In the genomic region with DNA sequence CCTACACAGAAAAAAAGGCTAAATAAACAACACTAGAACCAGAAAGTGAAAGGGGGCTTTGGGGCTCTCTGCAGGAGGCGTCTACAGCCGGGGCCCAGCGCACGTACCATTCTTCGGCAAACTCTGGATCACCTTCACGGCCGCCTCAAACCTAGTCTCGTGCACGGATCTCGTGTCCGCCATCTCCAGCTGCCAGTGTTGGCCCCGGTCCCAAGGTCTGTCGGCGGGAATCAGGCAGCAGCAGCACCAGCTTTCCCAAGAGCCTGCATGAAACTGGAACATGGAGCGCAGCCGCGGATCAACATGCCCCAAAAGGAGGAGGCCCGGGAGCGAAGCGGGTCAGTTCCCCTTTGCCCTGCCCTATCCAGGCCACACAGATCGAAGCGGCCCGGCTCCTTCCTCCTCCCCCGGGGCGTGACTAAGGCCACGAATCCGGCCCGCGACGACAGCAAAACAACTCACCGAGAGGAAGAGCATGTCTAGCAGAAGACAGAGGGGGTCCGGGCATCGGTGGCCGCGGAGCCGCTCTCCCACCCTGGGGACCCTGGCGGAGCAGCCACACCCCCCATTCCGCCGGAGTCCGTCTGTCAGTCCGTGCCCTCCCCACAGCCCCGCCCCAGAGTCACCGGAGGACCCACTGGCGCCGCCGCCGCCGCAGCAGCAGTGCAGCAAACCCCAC, we compare ENCODE assay signal across 2 cellular contexts.
A peak's percentile ranks its signal among the peaks of the same experiment; 100 is the strongest.
TF ChIP-seq lines count a peak whose summit lies in the region.

A gene with protein sequence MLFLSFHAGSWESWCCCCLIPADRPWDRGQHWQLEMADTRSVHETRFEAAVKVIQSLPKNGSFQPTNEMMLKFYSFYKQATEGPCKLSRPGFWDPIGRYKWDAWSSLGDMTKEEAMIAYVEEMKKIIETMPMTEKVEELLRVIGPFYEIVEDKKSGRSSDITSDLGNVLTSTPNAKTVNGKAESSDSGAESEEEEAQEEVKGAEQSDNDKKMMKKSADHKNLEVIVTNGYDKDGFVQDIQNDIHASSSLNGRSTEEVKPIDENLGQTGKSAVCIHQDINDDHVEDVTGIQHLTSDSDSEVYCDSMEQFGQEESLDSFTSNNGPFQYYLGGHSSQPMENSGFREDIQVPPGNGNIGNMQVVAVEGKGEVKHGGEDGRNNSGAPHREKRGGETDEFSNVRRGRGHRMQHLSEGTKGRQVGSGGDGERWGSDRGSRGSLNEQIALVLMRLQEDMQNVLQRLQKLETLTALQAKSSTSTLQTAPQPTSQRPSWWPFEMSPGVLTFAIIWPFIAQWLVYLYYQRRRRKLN (minus strand): TSS at position 586 of the 679 bp plus-strand sequence. CDS start 109 bp downstream, at position 477.

TF ChIP-seq in A549, 52 proteins besides CTCF, POLR2A, EP300 and RAD21 (continued from another document):
- TF ChIP-seq MAX (IDR thresholded peaks at IDR 0.05) (peak; percentile 64), NFE2L2 (conservative IDR thresholded peaks at IDR 0.05; ENCODE audit: low read length) (no peak), FOSB (CRISPR knock-in tag; IDR thresholded peaks at IDR 0.05) (no peak), ESRRA (IDR thresholded peaks at IDR 0.05; ENCODE audit: borderline replicate concordance, low read length) (no peak), RNF2 (IDR thresholded peaks at IDR 0.05; ENCODE audit: borderline replicate concordance, low read depth) (no peak), EHF (CRISPR knock-in tag; IDR thresholded peaks at IDR 0.05) (no peak)

TF ChIP-seq in WTC11, 78 proteins besides CTCF, POLR2A, EP300 and RAD21 (continued from another document and continues in another):
- TF ChIP-seq, protein P1, sequence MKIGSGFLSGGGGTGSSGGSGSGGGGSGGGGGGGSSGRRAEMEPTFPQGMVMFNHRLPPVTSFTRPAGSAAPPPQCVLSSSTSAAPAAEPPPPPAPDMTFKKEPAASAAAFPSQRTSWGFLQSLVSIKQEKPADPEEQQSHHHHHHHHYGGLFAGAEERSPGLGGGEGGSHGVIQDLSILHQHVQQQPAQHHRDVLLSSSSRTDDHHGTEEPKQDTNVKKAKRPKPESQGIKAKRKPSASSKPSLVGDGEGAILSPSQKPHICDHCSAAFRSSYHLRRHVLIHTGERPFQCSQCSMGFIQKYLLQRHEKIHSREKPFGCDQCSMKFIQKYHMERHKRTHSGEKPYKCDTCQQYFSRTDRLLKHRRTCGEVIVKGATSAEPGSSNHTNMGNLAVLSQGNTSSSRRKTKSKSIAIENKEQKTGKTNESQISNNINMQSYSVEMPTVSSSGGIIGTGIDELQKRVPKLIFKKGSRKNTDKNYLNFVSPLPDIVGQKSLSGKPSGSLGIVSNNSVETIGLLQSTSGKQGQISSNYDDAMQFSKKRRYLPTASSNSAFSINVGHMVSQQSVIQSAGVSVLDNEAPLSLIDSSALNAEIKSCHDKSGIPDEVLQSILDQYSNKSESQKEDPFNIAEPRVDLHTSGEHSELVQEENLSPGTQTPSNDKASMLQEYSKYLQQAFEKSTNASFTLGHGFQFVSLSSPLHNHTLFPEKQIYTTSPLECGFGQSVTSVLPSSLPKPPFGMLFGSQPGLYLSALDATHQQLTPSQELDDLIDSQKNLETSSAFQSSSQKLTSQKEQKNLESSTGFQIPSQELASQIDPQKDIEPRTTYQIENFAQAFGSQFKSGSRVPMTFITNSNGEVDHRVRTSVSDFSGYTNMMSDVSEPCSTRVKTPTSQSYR (CRISPR knock-in tag; IDR thresholded peaks at IDR 0.05): no peak
- TF ChIP-seq, protein P2, sequence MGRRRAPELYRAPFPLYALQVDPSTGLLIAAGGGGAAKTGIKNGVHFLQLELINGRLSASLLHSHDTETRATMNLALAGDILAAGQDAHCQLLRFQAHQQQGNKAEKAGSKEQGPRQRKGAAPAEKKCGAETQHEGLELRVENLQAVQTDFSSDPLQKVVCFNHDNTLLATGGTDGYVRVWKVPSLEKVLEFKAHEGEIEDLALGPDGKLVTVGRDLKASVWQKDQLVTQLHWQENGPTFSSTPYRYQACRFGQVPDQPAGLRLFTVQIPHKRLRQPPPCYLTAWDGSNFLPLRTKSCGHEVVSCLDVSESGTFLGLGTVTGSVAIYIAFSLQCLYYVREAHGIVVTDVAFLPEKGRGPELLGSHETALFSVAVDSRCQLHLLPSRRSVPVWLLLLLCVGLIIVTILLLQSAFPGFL (CRISPR knock-in tag; IDR thresholded peaks at IDR 0.05; ENCODE audit: borderline replicate concordance): no peak
- TF ChIP-seq, protein P3, sequence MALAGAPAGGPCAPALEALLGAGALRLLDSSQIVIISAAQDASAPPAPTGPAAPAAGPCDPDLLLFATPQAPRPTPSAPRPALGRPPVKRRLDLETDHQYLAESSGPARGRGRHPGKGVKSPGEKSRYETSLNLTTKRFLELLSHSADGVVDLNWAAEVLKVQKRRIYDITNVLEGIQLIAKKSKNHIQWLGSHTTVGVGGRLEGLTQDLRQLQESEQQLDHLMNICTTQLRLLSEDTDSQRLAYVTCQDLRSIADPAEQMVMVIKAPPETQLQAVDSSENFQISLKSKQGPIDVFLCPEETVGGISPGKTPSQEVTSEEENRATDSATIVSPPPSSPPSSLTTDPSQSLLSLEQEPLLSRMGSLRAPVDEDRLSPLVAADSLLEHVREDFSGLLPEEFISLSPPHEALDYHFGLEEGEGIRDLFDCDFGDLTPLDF (CRISPR knock-in tag; IDR thresholded peaks at IDR 0.05): no peak
- no peak for TF ChIP-seq NR3C1 (CRISPR knock-in tag; conservative IDR thresholded peaks at IDR 0.05; ENCODE audit: low read depth)
- no peak for TF ChIP-seq ZNF416 (CRISPR knock-in tag; IDR thresholded peaks at IDR 0.05)
- TF ChIP-seq JUN (CRISPR knock-in tag; IDR thresholded peaks at IDR 0.05): no peak
- TF ChIP-seq, protein P4, sequence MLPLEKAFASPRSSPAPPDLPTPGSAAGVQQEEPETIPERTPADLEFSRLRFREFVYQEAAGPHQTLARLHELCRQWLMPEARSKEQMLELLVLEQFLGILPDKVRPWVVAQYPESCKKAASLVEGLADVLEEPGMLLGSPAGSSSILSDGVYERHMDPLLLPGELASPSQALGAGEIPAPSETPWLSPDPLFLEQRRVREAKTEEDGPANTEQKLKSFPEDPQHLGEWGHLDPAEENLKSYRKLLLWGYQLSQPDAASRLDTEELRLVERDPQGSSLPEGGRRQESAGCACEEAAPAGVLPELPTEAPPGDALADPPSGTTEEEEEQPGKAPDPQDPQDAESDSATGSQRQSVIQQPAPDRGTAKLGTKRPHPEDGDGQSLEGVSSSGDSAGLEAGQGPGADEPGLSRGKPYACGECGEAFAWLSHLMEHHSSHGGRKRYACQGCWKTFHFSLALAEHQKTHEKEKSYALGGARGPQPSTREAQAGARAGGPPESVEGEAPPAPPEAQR (CRISPR knock-in tag; IDR thresholded peaks at IDR 0.05): no peak
- TF ChIP-seq TEAD4 (CRISPR knock-in tag; IDR thresholded peaks at IDR 0.05): no peak
- peak; percentile 56; the same call in 1 of the 2 replicates for TF ChIP-seq FOXP1 (CRISPR knock-in tag; IDR thresholded peaks at IDR 0.05; ENCODE audit: borderline replicate concordance)
- no peak for TF ChIP-seq E2F4 (CRISPR knock-in tag; IDR thresholded peaks at IDR 0.05; ENCODE audit: borderline replicate concordance, low read depth)
- peak; percentile 59; the same call in 1 of the 2 replicates for TF ChIP-seq MAX (CRISPR knock-in tag; IDR thresholded peaks at IDR 0.05)
- TF ChIP-seq, protein P5, sequence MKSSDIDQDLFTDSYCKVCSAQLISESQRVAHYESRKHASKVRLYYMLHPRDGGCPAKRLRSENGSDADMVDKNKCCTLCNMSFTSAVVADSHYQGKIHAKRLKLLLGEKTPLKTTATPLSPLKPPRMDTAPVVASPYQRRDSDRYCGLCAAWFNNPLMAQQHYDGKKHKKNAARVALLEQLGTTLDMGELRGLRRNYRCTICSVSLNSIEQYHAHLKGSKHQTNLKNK (CRISPR knock-in tag; IDR thresholded peaks at IDR 0.05): no peak
- TF ChIP-seq, protein P6, sequence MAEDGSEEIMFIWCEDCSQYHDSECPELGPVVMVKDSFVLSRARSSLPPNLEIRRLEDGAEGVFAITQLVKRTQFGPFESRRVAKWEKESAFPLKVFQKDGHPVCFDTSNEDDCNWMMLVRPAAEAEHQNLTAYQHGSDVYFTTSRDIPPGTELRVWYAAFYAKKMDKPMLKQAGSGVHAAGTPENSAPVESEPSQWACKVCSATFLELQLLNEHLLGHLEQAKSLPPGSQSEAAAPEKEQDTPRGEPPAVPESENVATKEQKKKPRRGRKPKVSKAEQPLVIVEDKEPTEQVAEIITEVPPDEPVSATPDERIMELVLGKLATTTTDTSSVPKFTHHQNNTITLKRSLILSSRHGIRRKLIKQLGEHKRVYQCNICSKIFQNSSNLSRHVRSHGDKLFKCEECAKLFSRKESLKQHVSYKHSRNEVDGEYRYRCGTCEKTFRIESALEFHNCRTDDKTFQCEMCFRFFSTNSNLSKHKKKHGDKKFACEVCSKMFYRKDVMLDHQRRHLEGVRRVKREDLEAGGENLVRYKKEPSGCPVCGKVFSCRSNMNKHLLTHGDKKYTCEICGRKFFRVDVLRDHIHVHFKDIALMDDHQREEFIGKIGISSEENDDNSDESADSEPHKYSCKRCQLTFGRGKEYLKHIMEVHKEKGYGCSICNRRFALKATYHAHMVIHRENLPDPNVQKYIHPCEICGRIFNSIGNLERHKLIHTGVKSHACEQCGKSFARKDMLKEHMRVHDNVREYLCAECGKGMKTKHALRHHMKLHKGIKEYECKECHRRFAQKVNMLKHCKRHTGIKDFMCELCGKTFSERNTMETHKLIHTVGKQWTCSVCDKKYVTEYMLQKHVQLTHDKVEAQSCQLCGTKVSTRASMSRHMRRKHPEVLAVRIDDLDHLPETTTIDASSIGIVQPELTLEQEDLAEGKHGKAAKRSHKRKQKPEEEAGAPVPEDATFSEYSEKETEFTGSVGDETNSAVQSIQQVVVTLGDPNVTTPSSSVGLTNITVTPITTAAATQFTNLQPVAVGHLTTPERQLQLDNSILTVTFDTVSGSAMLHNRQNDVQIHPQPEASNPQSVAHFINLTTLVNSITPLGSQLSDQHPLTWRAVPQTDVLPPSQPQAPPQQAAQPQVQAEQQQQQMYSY (CRISPR knock-in tag; IDR thresholded peaks at IDR 0.05): peak; percentile 11; the same call in 1 of the 2 replicates
- TF ChIP-seq ZNF121 (CRISPR knock-in tag; IDR thresholded peaks at IDR 0.05): no peak
- TF ChIP-seq FOXP4 (CRISPR knock-in tag; IDR thresholded peaks at IDR 0.05): no peak
- TF ChIP-seq ATF3 (CRISPR knock-in tag; conservative IDR thresholded peaks at IDR 0.05): no peak
- TF ChIP-seq, protein P7, sequence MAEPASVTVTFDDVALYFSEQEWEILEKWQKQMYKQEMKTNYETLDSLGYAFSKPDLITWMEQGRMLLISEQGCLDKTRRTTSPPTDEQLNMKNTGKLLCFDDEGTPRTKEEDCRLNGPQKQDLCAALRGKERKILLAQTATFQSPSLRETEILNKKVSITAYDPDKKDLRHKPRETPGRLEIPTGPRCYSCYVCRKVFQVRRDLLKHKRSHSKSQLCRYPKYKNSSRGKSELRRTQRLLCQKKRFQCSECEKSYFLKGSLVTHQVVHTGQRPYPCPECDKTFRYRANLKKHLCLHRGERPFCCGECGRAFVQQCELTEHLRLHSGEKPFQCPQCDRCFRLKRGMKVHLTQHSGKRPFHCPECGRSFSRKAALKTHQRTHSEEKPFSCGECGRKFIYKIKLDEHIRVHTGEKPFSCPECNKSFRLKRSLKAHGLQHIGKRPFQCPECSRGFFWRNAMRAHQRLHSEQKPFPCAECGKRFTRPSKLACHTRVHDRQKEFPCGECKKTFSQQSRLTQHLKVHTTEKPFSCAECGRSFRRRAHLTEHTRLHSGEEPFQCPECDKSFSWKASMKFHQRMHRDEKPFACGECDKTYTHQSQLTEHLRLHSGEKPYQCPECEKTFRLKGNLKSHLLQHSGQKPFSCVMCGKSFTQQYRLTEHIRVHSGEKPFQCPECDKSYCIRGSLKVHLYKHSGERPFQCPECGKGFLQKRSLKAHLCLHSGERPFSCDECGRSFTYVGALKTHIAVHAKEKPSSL (CRISPR knock-in tag; conservative IDR thresholded peaks at IDR 0.05): no peak
- peak; percentile 46; the same call in 1 of the 2 replicates for TF ChIP-seq SP1 (CRISPR knock-in tag; conservative IDR thresholded peaks at IDR 0.05)
- TF ChIP-seq ATF1 (CRISPR knock-in tag; IDR thresholded peaks at IDR 0.05): no peak
- TF ChIP-seq, protein P8, sequence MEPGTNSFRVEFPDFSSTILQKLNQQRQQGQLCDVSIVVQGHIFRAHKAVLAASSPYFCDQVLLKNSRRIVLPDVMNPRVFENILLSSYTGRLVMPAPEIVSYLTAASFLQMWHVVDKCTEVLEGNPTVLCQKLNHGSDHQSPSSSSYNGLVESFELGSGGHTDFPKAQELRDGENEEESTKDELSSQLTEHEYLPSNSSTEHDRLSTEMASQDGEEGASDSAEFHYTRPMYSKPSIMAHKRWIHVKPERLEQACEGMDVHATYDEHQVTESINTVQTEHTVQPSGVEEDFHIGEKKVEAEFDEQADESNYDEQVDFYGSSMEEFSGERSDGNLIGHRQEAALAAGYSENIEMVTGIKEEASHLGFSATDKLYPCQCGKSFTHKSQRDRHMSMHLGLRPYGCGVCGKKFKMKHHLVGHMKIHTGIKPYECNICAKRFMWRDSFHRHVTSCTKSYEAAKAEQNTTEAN (CRISPR knock-in tag; IDR thresholded peaks at IDR 0.05): no peak
